ENCODE assay signal across 8 cellular contexts in genomic region chr1:39902121-39902807, GRCh38. TPM values are rescaled to one million over a fixed set of nuclear protein-coding genes. Genes with fewer than 3 reads are reported as not detected.
DNase-seq lines count a peak whose midpoint lies in the region; ATAC-seq and TF ChIP-seq lines count a peak whose summit lies in the region.

No MANE protein-coding gene starts in this region.

- peaks cover 35% of the 10 kb centered on the region for H3K27me3 Mint-ChIP-seq in neural crest cell (ENCODE audit: low read depth)

- H3K27ac Mint-ChIP-seq in neural crest cell (ENCODE audit: unreplicated experiment), result no peak overlapping the region

- H3K79me2 ChIP-seq in OCI-LY1 (ENCODE audit: insufficient read depth, low read length), result no peaks in the 10 kb centered on the region

- H3K36me3 ChIP-seq in OCI-LY1 (ENCODE audit: insufficient read depth, low read length) (no peaks in the 10 kb centered on the region), subcutaneous abdominal adipose tissue (ENCODE audit: control insufficient read depth in 5 of 5, insufficient read depth in 5 of 5, low read length in 5 of 5) (no peaks in the 10 kb centered on the region)

- no peak overlapping the region for H2AFZ ChIP-seq in OCI-LY1 (ENCODE audit: low read length)

- no peaks in the 10 kb centered on the region for H3K36me3 Mint-ChIP-seq in neural crest cell (ENCODE audit: low read depth)

- H3K4me3 ChIP-seq in OCI-LY1 (ENCODE audit: low read depth, low read length, poor library complexity, severe bottlenecking), result peak overlapping the region; percentile 64
- H3K4me3 ChIP-seq in fibroblast of villous mesenchyme (ENCODE audit: low read depth, low read length), result peak overlapping the region; percentile 65
- H3K4me3 ChIP-seq in subcutaneous abdominal adipose tissue (ENCODE audit: low read depth in 1 of 5, low read length in 5 of 5), result peak overlapping the region in 4 of 5 donors; percentile 61 to 77 (median 64)

- H3K9me3 ChIP-seq in OCI-LY1 (ENCODE audit: low read length) (no peaks in the 10 kb centered on the region), subcutaneous abdominal adipose tissue (ENCODE audit: control insufficient read depth in 5 of 5, low read length in 5 of 5) (no peaks in the 10 kb centered on the region)

- H3K27ac ChIP-seq in OCI-LY1 (ENCODE audit: low read depth, low read length, poor library complexity, severe bottlenecking), result no peak overlapping the region
- no peak overlapping the region for H3K27ac ChIP-seq in subcutaneous abdominal adipose tissue (ENCODE audit: low read depth, low read length)

- H3K4me3 Mint-ChIP-seq in neural crest cell, result peak overlapping the region; percentile 86

- H4K20me1 ChIP-seq in OCI-LY1 (ENCODE audit: insufficient read depth, low read length), result no peaks in the 10 kb centered on the region

- ATAC-seq in HG03432 (IDR thresholded peaks at IDR 0.05; ENCODE audit: unreplicated experiment), result peak; percentile 69

- peaks cover under 1% of the 10 kb centered on the region for H3K9me3 Mint-ChIP-seq in neural crest cell

- DNase-seq in AG09319 (ENCODE audit: extremely low read depth, low read depth) (no peak), GM19240 (ENCODE audit: insufficient read length, low spot score) (peak; percentile 66), activated T-helper 1 cell treated with Interleukin-2 at 50 U/mL for 16 hours (ENCODE audit: low read depth) (peak; percentile 47), fibroblast of villous mesenchyme (ENCODE audit: low read depth) (peak; percentile 41), neural crest cell (ENCODE audit: low read depth, low spot score) (peak; percentile 43)

- TF ChIP-seq CTCF in AG09319 (IDR thresholded peaks at IDR 0.05; ENCODE audit: low read depth, low read length), result peak; percentile 66
- TF ChIP-seq CTCF in OCI-LY1 (IDR thresholded peaks at IDR 0.05; ENCODE audit: low read length), result peak; percentile 83
- peak; percentile 65 for TF ChIP-seq CTCF in fibroblast of villous mesenchyme (IDR thresholded peaks at IDR 0.05; ENCODE audit: insufficient read depth, low read depth, low read length)
- TF ChIP-seq CTCF in neural crest cell (conservative IDR thresholded peaks at IDR 0.05), result peak; percentile 84

- no peaks in the 10 kb centered on the region for H3F3A ChIP-seq in OCI-LY1 (ENCODE audit: insufficient read depth, low read length)

- H3K4me1 ChIP-seq in OCI-LY1 (ENCODE audit: insufficient read depth, low read length, severe bottlenecking) (peaks cover 12% of the 10 kb centered on the region), subcutaneous abdominal adipose tissue (ENCODE audit: control insufficient read depth in 5 of 5, insufficient read depth in 5 of 5, low read length in 5 of 5) (peaks cover 2 to 20% (median 19%) of the 10 kb centered on the region in 5 donors)

- peak overlapping the region; percentile 50; the same call in 1 of the 2 replicates for H3K9ac ChIP-seq in OCI-LY1 (ENCODE audit: low read length)
- H3K9ac ChIP-seq in subcutaneous abdominal adipose tissue (ENCODE audit: low read length in 5 of 5), result peak overlapping the region in 2 of 5 donors; percentile 39 to 52

- H3K9me2 ChIP-seq in OCI-LY1 (ENCODE audit: low read depth, low read length), result no peaks in the 10 kb centered on the region

- H3K4me2 ChIP-seq in OCI-LY1 (ENCODE audit: low read length), result peak overlapping the region; percentile 65

- H3K27me3 ChIP-seq in OCI-LY1 (ENCODE audit: insufficient read depth, low read length) (no peaks in the 10 kb centered on the region), subcutaneous abdominal adipose tissue (ENCODE audit: control insufficient read depth in 5 of 5, insufficient read depth in 4 of 5, low read length in 5 of 5) (peaks cover 18 to 45% (median 32%) of the 10 kb centered on the region in 5 donors)

- peaks cover 38% of the 10 kb centered on the region for H3K4me1 Mint-ChIP-seq in neural crest cell

RNA-seq across cellular contexts. Expression of gene MYCL, which starts 0.5 kb away (rescaled TPM):
- under 0.01 TPM in 1 of 2 replicates, not detected in the other for total RNA-seq in fibroblast of villous mesenchyme
- 23.0 and 25.8 TPM in 2 replicates for total RNA-seq in neural crest cell

RNA-seq across cellular contexts. Expression of gene TRIT1, which starts 19.0 kb away (rescaled TPM):
- 19.6 and 23.3 TPM in 2 replicates for total RNA-seq in fibroblast of villous mesenchyme
- total RNA-seq in neural crest cell, result 35.4 and 35.9 TPM in 2 replicates

RNA-seq across cellular contexts. Expression of gene MFSD2A, which starts 52.7 kb away (rescaled TPM):
- total RNA-seq in fibroblast of villous mesenchyme (2.6 and 6.0 TPM in 2 replicates), neural crest cell (20.9 and 23.8 TPM in 2 replicates)

Comparison
In these comparisons a context has a peak if more than half of its experiments do, and no peak if none do; other contexts are left out.
1. RNA of gene MYCL, which starts 0.5 kb away (total RNA-seq): 23.0 to 25.8 TPM in neural crest cell; under 0.01 TPM in fibroblast of villous mesenchyme; every median in the first group is over 10 times any median in the second.
2. Peak in every context shown above with its lines, with median percentiles within 50 percentile points of each other: CTCF ChIP-seq and H3K4me3 ChIP-seq.